ENCODE assay signal across 23 cellular contexts in the genomic region with DNA sequence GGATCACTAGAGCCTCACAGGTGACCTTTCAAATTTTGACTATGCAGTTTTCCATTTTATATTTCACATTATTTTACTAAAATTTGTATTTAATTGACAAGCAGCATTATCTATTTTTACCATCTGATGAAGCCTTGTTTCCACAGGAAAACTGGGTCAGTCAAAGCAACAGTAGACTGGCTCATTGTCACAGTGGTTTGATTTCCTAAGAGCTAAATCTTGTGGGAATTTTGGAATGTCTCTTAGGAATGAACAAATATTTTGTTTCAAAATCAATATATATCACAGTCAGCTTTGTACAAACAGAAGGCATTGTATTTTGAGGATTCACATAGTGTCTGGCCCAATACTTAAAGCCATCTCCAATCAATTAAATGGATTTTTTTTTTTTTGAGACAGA.
DNase-seq lines count a peak whose midpoint lies in the region; ATAC-seq, FAIRE-seq and TF ChIP-seq lines count a peak whose summit lies in the region.
"Had no signal": no experiment of that assay in that cellular context is flagged by ENCODE, and none has a peak within 500 bp of the region (broad histone marks: within the 10 kb centered on the region; RNA-seq: fewer than 3 reads in every experiment).

No MANE protein-coding gene starts in this region.

- H3K4me3 ChIP-seq in A549 (no peak overlapping the region), GM23248 (no peak overlapping the region), OCI-LY7 (ENCODE audit: low read depth, low read length, poor library complexity, severe bottlenecking) (no peak overlapping the region)
- H3K4me3 ChIP-seq: BLaER1 treated with 17β-estradiol and CSF1 and Interleukin-3, amounts not matched to agents 10 nM and 100 nM; MG63 had no signal

- TF ChIP-seq CTCF in A549 (IDR thresholded peaks at IDR 0.05) (no peak), OCI-LY7 (conservative IDR thresholded peaks at IDR 0.05; ENCODE audit: low read length) (no peak)

- no peaks in the 10 kb centered on the region for H3K27me3 ChIP-seq in GM23248 (replicated peaks; ENCODE audit: insufficient read depth)
- H3K27me3 ChIP-seq: BLaER1 treated with 17β-estradiol and CSF1 and Interleukin-3, amounts not matched to agents 10 nM and 100 nM; MG63 had no signal

- H3K9me3 ChIP-seq in A549 (no peaks in the 10 kb centered on the region), GM23248 (ENCODE audit: low read depth) (no peaks in the 10 kb centered on the region), OCI-LY7 (ENCODE audit: low read length) (no peaks in the 10 kb centered on the region)
- H3K9me3 ChIP-seq: MG63 had no signal

- DNase-seq in A549 (ENCODE audit: low read depth in 1 of 2, low spot score in 1 of 2), result peak in 1 of 2 experiments; percentile 5
- DNase-seq in GM23248, result peak; percentile 11
- peak; percentile 17 for DNase-seq in astrocyte of the hippocampus (ENCODE audit: low read depth, low spot score)
- DNase-seq in iris pigment epithelial cell (ENCODE audit: low read depth), result peak; percentile 12
- DNase-seq in NAMALWA (ENCODE audit: low spot score), result no peak
- no peak for DNase-seq in DMS 273 (lab: John Stamatoyannopoulos, UW; ENCODE audit: unreplicated experiment)
- no peak for DNase-seq in OCI-LY7 (ENCODE audit: low spot score)
- DNase-seq: 8988T; CD4-positive, alpha-beta memory T cell; COR-L47; DMS79; H7; KBM-7; MG63; NCI-H2029; NCI-H446; NCI-H82; NK-92 treated with Interleukin-12 subunit alpha and Interleukin-12 subunit beta, amount 100 ng/mL, for 24 hours; Right ventricle myocardium superior; RPMI8226 had no signal

- H4K20me1 ChIP-seq in GM23248 (ENCODE audit: insufficient read depth) (no peaks in the 10 kb centered on the region), OCI-LY7 (ENCODE audit: insufficient read depth, low read length) (no peaks in the 10 kb centered on the region)
- H4K20me1 ChIP-seq: BLaER1 treated with 17β-estradiol and CSF1 and Interleukin-3, amounts not matched to agents 10 nM and 100 nM had no signal

- intact Hi-C loops in OCI-LY7 (cut with micrococcal nuclease; ENCODE audit: unreplicated experiment), result no loop called here

- BruUV-seq in OCI-LY7 (replicated peaks; lab: Mats Ljungman, UMichigan), result no TSS peak

- CTCF ChIA-PET in A549 (lab: Yijun Ruan, JAX), result interaction anchor here (0.7 kb wide), 1 partner anchor 221 kb away, joined by 5 read pairs; no protein-coding TSS in a partner anchor
- CTCF ChIA-PET in OCI-LY7 (lab: Charles Lee; ENCODE audit: unreplicated experiment), result no interaction called here

- H3F3A ChIP-seq in GM23248 (ENCODE audit: insufficient read depth), result no peaks in the 10 kb centered on the region

- H3K4me1 ChIP-seq in A549 (peaks cover 7% of the 10 kb centered on the region; the same call in 1 of the 3 replicates), GM23248 (ENCODE audit: insufficient read depth) (no peaks in the 10 kb centered on the region), OCI-LY7 (ENCODE audit: insufficient read depth, low read length, poor library complexity, severe bottlenecking) (no peaks in the 10 kb centered on the region)
- H3K4me1 ChIP-seq: BLaER1 treated with 17β-estradiol and CSF1 and Interleukin-3, amounts not matched to agents 10 nM and 100 nM had no signal

- H3K36me3 ChIP-seq in GM23248 (ENCODE audit: low read depth) (no peaks in the 10 kb centered on the region), OCI-LY7 (ENCODE audit: insufficient read depth, low read length) (no peaks in the 10 kb centered on the region)
- H3K36me3 ChIP-seq: BLaER1 treated with 17β-estradiol and CSF1 and Interleukin-3, amounts not matched to agents 10 nM and 100 nM; MG63 had no signal

- no peaks in the 10 kb centered on the region for H3K9me2 ChIP-seq in GM23248 (ENCODE audit: insufficient read depth)
- H3K9me2 ChIP-seq in OCI-LY7 (ENCODE audit: insufficient read depth, low read length), result no peaks in the 10 kb centered on the region

- no peak overlapping the region for H3K9ac ChIP-seq in GM23248
- H3K9ac ChIP-seq: BLaER1 treated with 17β-estradiol and CSF1 and Interleukin-3, amounts not matched to agents 10 nM and 100 nM had no signal

- POLR2A ChIA-PET in A549 (lab: Yijun Ruan, JAX), result no interaction called here
- POLR2A ChIA-PET in OCI-LY7 (lab: Charles Lee), result interaction anchor here (0.7 kb wide), 1 partner anchor 317 kb away, joined by 3 read pairs; no protein-coding TSS in a partner anchor

- ATAC-seq in A549 (no peak), HG03439 (IDR thresholded peaks at IDR 0.05; ENCODE audit: unreplicated experiment) (no peak)

- no peak for FAIRE-seq in A549 (lab: Jason Lieb, UNC)
- FAIRE-seq: HTR-8/SVneo had no signal

- TF ChIP-seq POLR2A in A549 (IDR thresholded peaks at IDR 0.05; ENCODE audit: low read length), result no peak

- H2AFZ ChIP-seq in GM23248, result no peak overlapping the region
- H2AFZ ChIP-seq in OCI-LY7 (ENCODE audit: low read length), result no peak overlapping the region

- no peak for TF ChIP-seq EP300 in A549 (IDR thresholded peaks at IDR 0.05)

- H3K4me2 ChIP-seq in A549 (no peak overlapping the region), GM23248 (ENCODE audit: unreplicated experiment) (no peak overlapping the region), OCI-LY7 (ENCODE audit: low read length) (no peak overlapping the region)
- H3K4me2 ChIP-seq: BLaER1 treated with 17β-estradiol and CSF1 and Interleukin-3, amounts not matched to agents 10 nM and 100 nM had no signal

- no peak for TF ChIP-seq RAD21 in A549 (conservative IDR thresholded peaks at IDR 0.05 in 1 of 2, IDR thresholded peaks at IDR 0.05 in 1 of 2)

- H3K79me2 ChIP-seq in GM23248 (ENCODE audit: insufficient read depth) (no peaks in the 10 kb centered on the region), OCI-LY7 (ENCODE audit: insufficient read depth, low read depth, low read length) (no peaks in the 10 kb centered on the region)

- H3K27ac ChIP-seq in A549, result peak overlapping the region; percentile 42 to 46; a peak in 3 of 6 replicates
- no peak overlapping the region for H3K27ac ChIP-seq in GM23248
- H3K27ac ChIP-seq in OCI-LY7 (ENCODE audit: low read depth, low read length, poor library complexity, severe bottlenecking), result no peak overlapping the region
- H3K27ac ChIP-seq: BLaER1 treated with 17β-estradiol and CSF1 and Interleukin-3, amounts not matched to agents 10 nM and 100 nM had no signal

- in situ Hi-C loops in GM23248 (cut with MboI), result no loop called here

TF ChIP-seq in A549, 52 proteins besides CTCF, POLR2A, EP300 and RAD21:
- no peak for TF ChIP-seq CHD2 (IDR thresholded peaks at IDR 0.05; ENCODE audit: low read length, partially characterized antibody)
- TF ChIP-seq HOXB13 (CRISPR knock-in tag; IDR thresholded peaks at IDR 0.05; ENCODE audit: low read depth), result no peak
- TF ChIP-seq ZNF302 (CRISPR knock-in tag; IDR thresholded peaks at IDR 0.05), result no peak
- TF ChIP-seq MAFK (IDR thresholded peaks at IDR 0.05; ENCODE audit: partially characterized antibody), result no peak
- no peak for TF ChIP-seq NFE2L2 (conservative IDR thresholded peaks at IDR 0.05; ENCODE audit: low read length)
- TF ChIP-seq TP53 (CRISPR knock-in tag; IDR thresholded peaks at IDR 0.05), result no peak
- TF ChIP-seq JUNB (IDR thresholded peaks at IDR 0.05), result 0 out of 2 replicates have a peak, but pooled peaks have one; percentile 21
TF ChIP-seq in A549: peak in this region for 1.

Comparison
In these comparisons a context has a peak if more than half of its experiments do, and no peak if none do; other contexts are left out.
1. DNase-seq: peak in GM23248 (single experiment), astrocyte of the hippocampus (single experiment) and iris pigment epithelial cell (single experiment); none in NAMALWA (single experiment), DMS 273 (single experiment) and OCI-LY7 (single experiment).
2. H3K27ac ChIP-seq: peak in A549 (2 of 2); none in GM23248 (single experiment) and OCI-LY7 (single experiment).